8 cellular contexts compared by ENCODE assay signal in the genomic region with DNA sequence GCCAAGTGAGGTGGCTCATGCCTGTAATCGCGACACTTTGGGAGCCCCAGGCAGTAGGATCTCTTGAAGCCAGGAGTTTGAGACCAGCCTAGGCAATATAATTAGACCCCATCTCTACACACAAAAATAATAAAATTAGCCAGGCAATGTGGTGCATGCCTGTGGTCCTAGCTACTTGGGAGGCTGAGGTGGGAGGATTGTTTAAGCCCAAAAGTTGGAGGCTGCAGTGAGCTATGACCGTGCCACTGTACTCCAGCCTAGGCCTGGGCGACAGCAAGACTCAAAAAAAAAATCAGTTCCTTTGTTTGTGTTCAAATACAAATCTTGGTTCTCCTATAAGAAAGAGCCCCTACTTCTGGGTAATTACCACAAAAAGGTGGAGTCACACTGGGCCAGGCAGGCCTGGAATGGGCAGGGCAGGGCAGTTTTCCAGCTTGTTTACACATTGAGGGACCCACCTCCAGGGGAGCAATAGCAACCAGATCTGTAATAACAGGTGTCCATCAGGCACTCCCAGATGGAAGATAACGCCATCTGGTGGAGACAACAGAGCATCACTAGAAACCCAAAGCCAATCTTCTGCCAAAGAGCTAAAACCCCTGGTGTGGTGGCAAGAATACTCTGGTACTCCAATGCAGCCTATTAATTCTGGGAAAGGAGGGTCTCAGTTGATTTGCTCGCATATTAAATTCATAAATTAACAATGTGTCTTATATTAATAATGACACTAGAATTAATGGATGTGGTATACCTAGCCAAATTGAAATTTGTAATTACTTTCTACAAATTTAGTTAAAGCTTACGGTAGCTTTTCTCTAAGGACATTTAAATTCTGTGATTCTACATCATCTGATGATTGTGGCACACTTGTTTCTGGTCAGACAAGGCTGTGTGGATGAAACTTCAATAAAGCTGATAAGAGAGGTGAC. TPM values are rescaled to one million over a fixed set of nuclear protein-coding genes. Genes with fewer than 3 reads are reported as not detected.
A peak's percentile ranks its signal among the peaks of the same experiment; 100 is the strongest.
DNase-seq lines count a peak whose midpoint lies in the region; ATAC-seq and TF ChIP-seq lines count a peak whose summit lies in the region.

No MANE protein-coding gene starts in this region.

- TF ChIP-seq POLR2A in NB4 (IDR thresholded peaks at IDR 0.05; ENCODE audit: extremely low read depth, insufficient read length), result no peak
- TF ChIP-seq POLR2A in prostate gland (IDR thresholded peaks at IDR 0.05), result no peak

- no peaks in the 10 kb centered on the region for H3K9me3 Mint-ChIP-seq in activated naive CD8-positive, alpha-beta T cell treated with anti-CD3 and anti-CD28 coated beads for 36 hours

- H3K36me3 Mint-ChIP-seq in activated naive CD8-positive, alpha-beta T cell treated with anti-CD3 and anti-CD28 coated beads for 36 hours, result peaks cover 26% of the 10 kb centered on the region

- DNase-seq in EH (ENCODE audit: low read depth) (peak; percentile 70), H7 (peak; percentile 85), NB4 (ENCODE audit: low read depth) (peak; percentile 77), RWPE1 (ENCODE audit: low spot score) (peak; percentile 98), cardiac muscle cell (ENCODE audit: low read depth in 1 of 2, low spot score in 1 of 2) (peak; percentile 74 to 77), prostate gland (ENCODE audit: low spot score) (peak; percentile 84)
- DNase-seq in activated naive CD8-positive, alpha-beta T cell treated with anti-CD3 and anti-CD28 coated beads for 36 hours, result peak; percentile 52

- H3K27ac ChIP-seq in RWPE1 (peak overlapping the region; percentile 61), cardiac muscle cell (no peak overlapping the region), prostate gland (peak overlapping the region in 1 of 2 donors; percentile 12)

- H3K4me3 Mint-ChIP-seq in activated naive CD8-positive, alpha-beta T cell treated with anti-CD3 and anti-CD28 coated beads for 36 hours, result no peak overlapping the region

- H3K4me3 ChIP-seq in H7 (ENCODE audit: insufficient read depth, low read depth, low read length) (no peak overlapping the region), NB4 (ENCODE audit: low read depth, low read length) (no peak overlapping the region), cardiac muscle cell (no peak overlapping the region), prostate gland (no peak overlapping the region)

- 66% methylated on average over 7 of the region's 7 CpGs for WGBS in prostate gland

- H3K9me3 ChIP-seq in cardiac muscle cell (ENCODE audit: low read depth) (no peaks in the 10 kb centered on the region), prostate gland (no peaks in the 10 kb centered on the region)

- H3K4me1 ChIP-seq in cardiac muscle cell (ENCODE audit: low read depth) (no peaks in the 10 kb centered on the region), prostate gland (replicated peaks) (no peaks in the 10 kb centered on the region)

- CTCF ChIA-PET in RWPE1 (lab: Yijun Ruan, JAX), result interaction anchor here (0.5 to 2.8 kb wide), 59 partner anchors 10 to 1535 kb away, joined by 3 to 40 read pairs (median 4); a partner anchor contains a TSS

- H3K27me3 Mint-ChIP-seq in activated naive CD8-positive, alpha-beta T cell treated with anti-CD3 and anti-CD28 coated beads for 36 hours, result no peaks in the 10 kb centered on the region

- intact Hi-C loops in prostate gland (cut with DNase I), result no loop called here

- no peak for ATAC-seq in HG03095 (IDR thresholded peaks at IDR 0.05; ENCODE audit: unreplicated experiment)

- H3K36me3 ChIP-seq in H7 (replicated peaks; ENCODE audit: control insufficient read depth, insufficient read depth, low read length) (no peaks in the 10 kb centered on the region), cardiac muscle cell (peaks cover 11% of the 10 kb centered on the region), prostate gland (no peaks in the 10 kb centered on the region)

- H3K27ac Mint-ChIP-seq in activated naive CD8-positive, alpha-beta T cell treated with anti-CD3 and anti-CD28 coated beads for 36 hours, result peak overlapping the region; percentile 71

- H3K4me1 Mint-ChIP-seq in activated naive CD8-positive, alpha-beta T cell treated with anti-CD3 and anti-CD28 coated beads for 36 hours, result peaks cover 3% of the 10 kb centered on the region

- POLR2A ChIA-PET in RWPE1 (lab: Yijun Ruan, JAX; ENCODE audit: low non-redundant PET), result no interaction called here

- H3K27me3 ChIP-seq in H7 (ENCODE audit: control insufficient read depth, insufficient read depth, low read length) (no peaks in the 10 kb centered on the region), cardiac muscle cell (no peaks in the 10 kb centered on the region), prostate gland (replicated peaks; ENCODE audit: insufficient read depth) (no peaks in the 10 kb centered on the region)

- peak; percentile 81 for TF ChIP-seq CTCF in NB4 (IDR thresholded peaks at IDR 0.05; ENCODE audit: low read depth, low read length)
- peak; percentile 86 for TF ChIP-seq CTCF in RWPE1 (conservative IDR thresholded peaks at IDR 0.05; ENCODE audit: low read depth)
- peak; percentile 83 for TF ChIP-seq CTCF in cardiac muscle cell (IDR thresholded peaks at IDR 0.05; ENCODE audit: low read depth, low read length)
- TF ChIP-seq CTCF in prostate gland (IDR thresholded peaks at IDR 0.05), result peak; percentile 48 to 87 (median 84)

RNA-seq across cellular contexts. Expression of a gene that starts 13.2 kb away (rescaled TPM):
- 37.1 and 40.6 TPM in 2 replicates for total RNA-seq in H7 (2014; rRNA removed; shearing (Covaris generic))
- 10 to 100 TPM; 78.6 to 79.9 TPM for total RNA-seq in activated naive CD8-positive, alpha-beta T cell treated with anti-CD3 and anti-CD28 coated beads for 36 hours
- total RNA-seq in cardiac muscle cell (24.9 and 27.0 TPM in 2 replicates), prostate gland (10 to 100 TPM; 43.5 to 45.0 TPM)
- polyA plus RNA-seq in cardiac muscle cell, result 15.7 and 19.8 TPM in 2 replicates

RNA-seq across cellular contexts. Expression of a gene that starts 38.7 kb away (rescaled TPM):
- 3.0 and 5.1 TPM in 2 replicates for total RNA-seq in H7 (2014; rRNA removed; shearing (Covaris generic))
- total RNA-seq in activated naive CD8-positive, alpha-beta T cell treated with anti-CD3 and anti-CD28 coated beads for 36 hours, result 1 to 10 TPM in 1 of 2 experiments, under 1 TPM in 1; 0.74 to 1.5 TPM
- total RNA-seq in cardiac muscle cell (44.1 and 71.7 TPM in 2 replicates), prostate gland (10 to 100 TPM; 24.5 to 49.3 TPM)
- polyA plus RNA-seq in cardiac muscle cell, result 23.1 and 41.6 TPM in 2 replicates
